In the genomic region with DNA sequence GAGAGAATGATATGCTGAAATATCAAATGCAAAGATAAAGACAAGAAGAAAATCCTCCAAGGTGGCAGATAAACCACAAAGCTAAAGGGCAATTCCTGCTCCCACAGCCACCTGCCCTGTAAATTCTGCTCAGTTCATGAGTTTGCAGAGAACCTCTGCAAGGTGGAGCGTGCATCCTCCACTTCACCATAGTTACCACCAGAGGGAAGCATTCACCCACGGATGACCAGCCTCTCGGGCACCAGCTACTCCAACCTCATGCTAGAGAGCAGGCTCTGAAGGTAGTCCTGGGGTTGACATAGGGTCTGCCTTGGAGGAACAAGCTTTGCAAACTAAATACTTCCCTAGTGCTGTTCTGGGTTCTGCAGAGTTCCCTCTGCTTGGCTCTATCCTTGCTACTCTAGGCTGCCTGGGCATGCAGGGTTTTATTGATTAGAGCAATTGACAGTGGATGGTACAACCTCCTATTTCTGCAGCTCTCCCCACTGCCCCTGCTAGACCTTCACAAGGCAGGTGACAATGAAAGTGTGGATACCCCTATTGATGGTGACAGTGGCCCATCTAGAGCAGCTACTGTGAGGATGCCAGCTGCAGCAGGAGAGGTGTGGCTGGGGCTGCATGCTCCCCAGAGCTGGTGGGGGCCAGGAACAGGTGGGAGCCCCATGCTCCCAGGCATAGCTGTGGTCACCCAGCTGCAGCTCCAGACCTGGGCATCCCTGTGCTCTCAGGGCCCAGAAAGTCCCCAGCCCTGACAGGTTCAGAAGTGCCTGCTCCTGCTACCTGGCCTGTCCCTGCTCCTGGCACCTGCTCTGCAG, we compare ENCODE assay signal across 9 cellular contexts. TPM values are rescaled to one million over a fixed set of nuclear protein-coding genes. Genes with fewer than 3 reads are reported as not detected.
A peak's percentile ranks its signal among the peaks of the same experiment; 100 is the strongest.
DNase-seq lines count a peak whose midpoint lies in the region; ATAC-seq, FAIRE-seq and TF ChIP-seq lines count a peak whose summit lies in the region.
"Had no signal": no experiment of that assay in that cellular context is flagged by ENCODE, and none has a peak within 500 bp of the region (broad histone marks: within the 10 kb centered on the region; RNA-seq: fewer than 3 reads in every experiment).

No MANE protein-coding gene starts in this region.

- no peaks in the 10 kb centered on the region for H3K9me3 ChIP-seq in hepatocyte (ENCODE audit: low read depth)
- no peaks in the 10 kb centered on the region for H3K9me3 ChIP-seq in small intestine (ENCODE audit: control insufficient read depth, low read depth)
- H3K9me3 ChIP-seq: SJSA1 had no signal

- H3K4me1 Mint-ChIP-seq in T-cell, result no peaks in the 10 kb centered on the region

- no peak overlapping the region for H3K4me3 Mint-ChIP-seq in T-cell

- H3K27me3 Mint-ChIP-seq in T-cell, result peaks cover 3 to 5% of the 10 kb centered on the region in 2 donors

- TF ChIP-seq CTCF in astrocyte of the cerebellum (IDR thresholded peaks at IDR 0.05; ENCODE audit: low read depth, low read length, missing control alignments) (peak; percentile 73), hepatocyte (IDR thresholded peaks at IDR 0.05; ENCODE audit: poor library complexity) (peak; percentile 88)

- H3K36me3 ChIP-seq in hepatocyte (replicated peaks; ENCODE audit: insufficient read depth, low read depth) (no peaks in the 10 kb centered on the region), small intestine (ENCODE audit: control insufficient read depth in 2 of 2, insufficient read depth in 2 of 2, low read length in 2 of 2) (no peaks in the 10 kb centered on the region)
- H3K36me3 ChIP-seq: SJSA1 had no signal

- H4K20me1 ChIP-seq in hepatocyte (ENCODE audit: insufficient read depth, poor library complexity, severe bottlenecking), result no peaks in the 10 kb centered on the region

- H3K36me3 Mint-ChIP-seq in T-cell, result no peaks in the 10 kb centered on the region

- in situ Hi-C loops in astrocyte of the cerebellum (cut with HindIII; ENCODE audit: low sequenced_read_pairs), result loop anchor here (10.0 kb wide), 1 partner anchor 1047 kb away; no protein-coding TSS in a partner anchor

- no peak overlapping the region for H3K4me3 ChIP-seq in Jurkat, Clone E6-1 (ENCODE audit: low read length)
- H3K4me3 ChIP-seq in astrocyte of the cerebellum (ENCODE audit: low read depth, low read length), result no peak overlapping the region
- H3K4me3 ChIP-seq in hepatocyte, result no peak overlapping the region
- H3K4me3 ChIP-seq in small intestine (ENCODE audit: low read depth in 1 of 2, low read length in 2 of 2), result no peak overlapping the region
- H3K4me3 ChIP-seq: SJSA1 had no signal

- ATAC-seq in GM19372 (IDR thresholded peaks at IDR 0.05; ENCODE audit: low read depth, unreplicated experiment) (peak; percentile 80), T-cell (replicated peaks in 1 of 4) (peak; percentile 91 to 98 (median 98))

- H2AFZ ChIP-seq in hepatocyte, result no peak overlapping the region

- no peak for FAIRE-seq in small intestine (lab: Jason Lieb, UNC)

- H3K27ac Mint-ChIP-seq in T-cell, result no peak overlapping the region

- 1% methylated on average over 3 of the region's 3 CpGs for WGBS in hepatocyte (ENCODE audit: low lambda C conversion rate, missing lambda C conversion rate)
- WGBS in small intestine, 3 donors, result 0 to 2% (median 2%) methylated on average over 3 of the region's 3 CpGs

- no peaks in the 10 kb centered on the region for H3K9me3 Mint-ChIP-seq in T-cell

- no peaks in the 10 kb centered on the region for H3K4me1 ChIP-seq in hepatocyte (ENCODE audit: insufficient read depth)
- H3K4me1 ChIP-seq in small intestine (ENCODE audit: control insufficient read depth in 2 of 2, insufficient read depth in 1 of 2, low read depth in 1 of 2, low read length in 1 of 2), result no peaks in the 10 kb centered on the region
- H3K4me1 ChIP-seq: SJSA1 had no signal

- CTCF ChIA-PET in T-cell (lab: Charles Lee), result interaction anchor here (0.6 to 1.7 kb wide), 24 partner anchors 9 to 1156 kb away, joined by 3 to 7 read pairs (median 3); no protein-coding TSS in a partner anchor

- no peaks in the 10 kb centered on the region for H3K9me2 ChIP-seq in hepatocyte (replicated peaks; ENCODE audit: insufficient read depth)

- H3K79me2 ChIP-seq in hepatocyte, result no peaks in the 10 kb centered on the region

- no peak overlapping the region for H3K4me2 ChIP-seq in hepatocyte

- H3K27ac ChIP-seq in hepatocyte (no peak overlapping the region), small intestine (ENCODE audit: low read depth in 1 of 2, low read length in 1 of 2) (no peak overlapping the region)
- H3K27ac ChIP-seq: SJSA1 had no signal

- DNase-seq in COR-L47 (lab: John Stamatoyannopoulos, UW) (peak; percentile 55), T-cell (peak; percentile 35 to 74 (median 62)), astrocyte of the cerebellum (ENCODE audit: low read depth) (peak; percentile 15), hepatocyte (ENCODE audit: low spot score) (peak; percentile 84), small intestine (peak; percentile 32), HCEC 1CT (no peak)
- DNase-seq in Jurkat, Clone E6-1 (ENCODE audit: low read depth, low spot score), result peak; percentile 73

- H3K27me3 ChIP-seq in hepatocyte (no peaks in the 10 kb centered on the region), small intestine (ENCODE audit: control insufficient read depth in 2 of 2, insufficient read depth in 2 of 2, low read length in 2 of 2) (no peaks in the 10 kb centered on the region)
- H3K27me3 ChIP-seq: SJSA1 had no signal

- POLR2A ChIA-PET in T-cell (lab: Charles Lee), result interaction anchor here in 1 of 2 donors (0.6 kb wide), 1 partner anchor 228 kb away, joined by 7 read pairs; no protein-coding TSS in a partner anchor

RNA-seq across cellular contexts. Expression of gene GGTLC1, which starts 51.1 kb away (rescaled TPM):
- polyA plus RNA-seq in Jurkat, Clone E6-1 (2012; ENCODE audit: insufficient read depth, insufficient read length), result not detected
- not detected for total RNA-seq in T-cell
- not detected in 2 replicates for total RNA-seq in hepatocyte
- not detected in 2 replicates for polyA plus RNA-seq in hepatocyte
- polyA plus RNA-seq in small intestine, result not detected
- total RNA-seq: SJSA1 had no signal

RNA-seq across cellular contexts. Expression of gene CST5, which starts 58.0 kb away (rescaled TPM):
- not detected for polyA plus RNA-seq in Jurkat, Clone E6-1 (2012; ENCODE audit: insufficient read depth, insufficient read length)
- total RNA-seq in T-cell (not detected), hepatocyte (1.3 TPM in 1 of 2 replicates, not detected in the other)
- polyA plus RNA-seq in hepatocyte (0.68 TPM in 1 of 2 replicates, not detected in the other), small intestine (under 1 TPM in 1 of 3 donors, not detected in 2; 0.16 TPM)
- total RNA-seq: SJSA1 had no signal
